ENCODE assay signal across 8 cellular contexts in genomic region chr1:144045751-144046530, GRCh38.
DNase-seq lines count a peak whose midpoint lies in the region; ATAC-seq and TF ChIP-seq lines count a peak whose summit lies in the region.
"Not testable (repeated sequence)": the region's sequence is repeated elsewhere in the genome, so short reads cannot be mapped to it uniquely, and the experiment has no call there.

No MANE protein-coding gene starts in this region.

- not testable (repeated sequence) for H3K4me3 Mint-ChIP-seq in CD4-positive, alpha-beta T cell; GM23338; activated CD4-positive, alpha-beta T cell treated with anti-CD3 and anti-CD28 coated beads, Interleukin-2, amount 10 ng/mL, durations not matched to agents 24 days and 14 days; activated naive CD8-positive, alpha-beta T cell treated with anti-CD3 and anti-CD28 coated beads, Interleukin-2, amount 50 U/mL, for 24 hours

- not testable (repeated sequence) for H3K27me3 Mint-ChIP-seq in CD4-positive, alpha-beta T cell; GM23338 (ENCODE audit: insufficient read depth, low read depth, poor library complexity); activated CD4-positive, alpha-beta T cell treated with anti-CD3 and anti-CD28 coated beads, Interleukin-2, amount 10 ng/mL, durations not matched to agents 24 days and 14 days; activated naive CD8-positive, alpha-beta T cell treated with anti-CD3 and anti-CD28 coated beads, Interleukin-2, amount 50 U/mL, for 24 hours

- POLR2A ChIA-PET in CD4-positive, alpha-beta T cell (lab: Charles Lee): not testable (repeated sequence)

- H3K36me3 ChIP-seq in GM23338 (ENCODE audit: insufficient read depth); Loucy (ENCODE audit: insufficient read depth, low read length); left lung: not testable (repeated sequence)

- not testable (repeated sequence) for H3K9me3 Mint-ChIP-seq in CD4-positive, alpha-beta T cell; GM23338; activated CD4-positive, alpha-beta T cell treated with anti-CD3 and anti-CD28 coated beads, Interleukin-2, amount 10 ng/mL, durations not matched to agents 24 days and 14 days; activated naive CD8-positive, alpha-beta T cell treated with anti-CD3 and anti-CD28 coated beads, Interleukin-2, amount 50 U/mL, for 24 hours

- not testable (repeated sequence) for H3K9ac ChIP-seq in Loucy (ENCODE audit: low read depth, low read length, poor library complexity, severe bottlenecking)

- H3K79me2 ChIP-seq in GM23338 (replicated peaks; ENCODE audit: insufficient read depth); Loucy (ENCODE audit: insufficient read depth, low read length): not testable (repeated sequence)

- not testable (repeated sequence) for H3K9me2 ChIP-seq in GM23338 (ENCODE audit: insufficient read depth); Loucy (replicated peaks; ENCODE audit: low read depth, low read length)

- not testable (repeated sequence) for H3K4me2 ChIP-seq in GM23338; Loucy (ENCODE audit: low read depth, low read length, poor library complexity, severe bottlenecking)

- peak; percentile 97 for ATAC-seq in CD4-positive, alpha-beta T cell (ENCODE audit: poor library complexity)
- peak; percentile 65 for ATAC-seq in GM23338
- peak; percentile 57 for ATAC-seq in activated naive CD8-positive, alpha-beta T cell treated with anti-CD3 and anti-CD28 coated beads, Interleukin-2, amount 50 U/mL, for 24 hours
- peak; percentile 57 for ATAC-seq in left lung

- not testable (repeated sequence) for H3F3A ChIP-seq in GM23338 (replicated peaks; ENCODE audit: low read depth); Loucy (ENCODE audit: low read depth)

- H2AFZ ChIP-seq in GM23338; Loucy (ENCODE audit: low read length): not testable (repeated sequence)

- not testable (repeated sequence) for H3K4me3 ChIP-seq in GM23338; Loucy (ENCODE audit: low read length, poor library complexity, severe bottlenecking); fibroblast of mammary gland (ENCODE audit: control insufficient read depth, low read depth, low read length); left lung

- DNase-seq in CD4-positive, alpha-beta T cell: peak in 4 of 10 experiments; percentile 1 to 53 (median 8)
- peak; percentile 12 for DNase-seq in GM23338 (ENCODE audit: low spot score)
- peak; percentile 91 for DNase-seq in activated CD4-positive, alpha-beta T cell treated with anti-CD3 and anti-CD28 coated beads, Interleukin-2, amount 10 ng/mL, durations not matched to agents 24 days and 14 days
- not testable (repeated sequence) for DNase-seq in activated naive CD8-positive, alpha-beta T cell treated with anti-CD3 and anti-CD28 coated beads, Interleukin-2, amount 50 U/mL, for 24 hours; left lung
- DNase-seq in fibroblast of mammary gland (ENCODE audit: low read depth): peak; percentile 6
- DNase-seq in stimulated activated CD4-positive, alpha-beta T cell treated with anti-CD3 and anti-CD28 coated beads, Interleukin-15, amount 100 ng/mL, for 24 hours: peak; percentile 18

- not testable (repeated sequence) for H3K4me1 ChIP-seq in GM23338 (ENCODE audit: insufficient read depth); Loucy (ENCODE audit: insufficient read depth, low read length, poor library complexity, severe bottlenecking); left lung

- not testable (repeated sequence) for H3K27ac ChIP-seq in CD4-positive, alpha-beta T cell (ENCODE audit: low read depth, low read length); GM23338 (ENCODE audit: low read depth); left lung

- H4K20me1 ChIP-seq in GM23338 (replicated peaks; ENCODE audit: insufficient read depth); Loucy (ENCODE audit: insufficient read depth, low read length, poor library complexity, severe bottlenecking): not testable (repeated sequence)

- intact Hi-C loops in CD4-positive, alpha-beta T cell (cut with DNase I, micrococcal nuclease); activated CD4-positive, alpha-beta T cell treated with anti-CD3 and anti-CD28 coated beads, Interleukin-2, amount 10 ng/mL, durations not matched to agents 24 days and 14 days (cut with micrococcal nuclease); left lung (cut with DNase I): not testable (repeated sequence)

- CTCF ChIA-PET in CD4-positive, alpha-beta T cell (lab: Charles Lee): not testable (repeated sequence)

- not testable (repeated sequence) for H3K27ac Mint-ChIP-seq in CD4-positive, alpha-beta T cell; GM23338; activated CD4-positive, alpha-beta T cell treated with anti-CD3 and anti-CD28 coated beads, Interleukin-2, amount 10 ng/mL, durations not matched to agents 24 days and 14 days; activated naive CD8-positive, alpha-beta T cell treated with anti-CD3 and anti-CD28 coated beads, Interleukin-2, amount 50 U/mL, for 24 hours

- TF ChIP-seq CTCF in CD4-positive, alpha-beta T cell (IDR thresholded peaks at IDR 0.05); GM23338 (conservative IDR thresholded peaks at IDR 0.05; ENCODE audit: low read depth in 2 of 2); fibroblast of mammary gland (conservative IDR thresholded peaks at IDR 0.05; ENCODE audit: control insufficient read depth, insufficient read depth, low read depth, low read length); left lung (IDR thresholded peaks at IDR 0.05): not testable (repeated sequence)
- peak; percentile 19; the same call in 1 of the 2 replicates for TF ChIP-seq CTCF in Loucy (conservative IDR thresholded peaks at IDR 0.05; ENCODE audit: low read length)

- not testable (repeated sequence) for H3K9me3 ChIP-seq in CD4-positive, alpha-beta T cell (ENCODE audit: control insufficient read depth, low read length); Loucy (ENCODE audit: insufficient read depth, low read depth, low read length); left lung

- H3K36me3 Mint-ChIP-seq in CD4-positive, alpha-beta T cell (ENCODE audit: low read depth); GM23338 (ENCODE audit: low read depth); activated CD4-positive, alpha-beta T cell treated with anti-CD3 and anti-CD28 coated beads, Interleukin-2, amount 10 ng/mL, durations not matched to agents 24 days and 14 days (ENCODE audit: low read depth); activated naive CD8-positive, alpha-beta T cell treated with anti-CD3 and anti-CD28 coated beads, Interleukin-2, amount 50 U/mL, for 24 hours (ENCODE audit: low read depth): not testable (repeated sequence)

- not testable (repeated sequence) for H3K4me1 Mint-ChIP-seq in CD4-positive, alpha-beta T cell (ENCODE audit: low read depth); GM23338; activated CD4-positive, alpha-beta T cell treated with anti-CD3 and anti-CD28 coated beads, Interleukin-2, amount 10 ng/mL, durations not matched to agents 24 days and 14 days; activated naive CD8-positive, alpha-beta T cell treated with anti-CD3 and anti-CD28 coated beads, Interleukin-2, amount 50 U/mL, for 24 hours

- not testable (repeated sequence) for H3K27me3 ChIP-seq in CD4-positive, alpha-beta T cell (ENCODE audit: control insufficient read depth, insufficient read depth, low read length); GM23338 (ENCODE audit: insufficient read depth); Loucy (ENCODE audit: insufficient read depth, low read length, poor library complexity, severe bottlenecking); left lung
